8 cellular contexts compared by ENCODE assay signal in genomic region chr15:44726568-44727461, GRCh38. TPM values are rescaled to one million over a fixed set of nuclear protein-coding genes. Genes with fewer than 3 reads are reported as not detected.
DNase-seq lines count a peak whose midpoint lies in the region; ATAC-seq and TF ChIP-seq lines count a peak whose summit lies in the region.

No MANE protein-coding gene starts in this region.

- H3K27ac Mint-ChIP-seq in activated naive CD4-positive, alpha-beta T cell treated with anti-CD3 and anti-CD28 coated beads, Interleukin-2, amount 50 U/mL, for 24 hours = peak overlapping the region; percentile 100

- H3K4me1 Mint-ChIP-seq in activated naive CD4-positive, alpha-beta T cell treated with anti-CD3 and anti-CD28 coated beads, Interleukin-2, amount 50 U/mL, for 24 hours = peaks cover 69% of the 10 kb centered on the region

- peak; percentile 29 for ATAC-seq in GM18520 (IDR thresholded peaks at IDR 0.05; ENCODE audit: unreplicated experiment)
- ATAC-seq in HG03095 (IDR thresholded peaks at IDR 0.05; ENCODE audit: unreplicated experiment) = peak; percentile 47
- ATAC-seq in left cardiac atrium = peak; percentile 12 to 40

- no peaks in the 10 kb centered on the region for H3K27me3 Mint-ChIP-seq in activated naive CD4-positive, alpha-beta T cell treated with anti-CD3 and anti-CD28 coated beads, Interleukin-2, amount 50 U/mL, for 24 hours

- no peaks in the 10 kb centered on the region for H3K9me3 Mint-ChIP-seq in activated naive CD4-positive, alpha-beta T cell treated with anti-CD3 and anti-CD28 coated beads, Interleukin-2, amount 50 U/mL, for 24 hours

- in situ Hi-C loops in ACHN (cut with HindIII; ENCODE audit: low pct_ligation_motif_present, low pct_unique_long_range_greater_than_20kb, low sequenced_read_pairs) = no loop called here

- intact Hi-C loops in left cardiac atrium (cut with DNase I) = no loop called here

- peak; percentile 73 for TF ChIP-seq POLR2A in Raji (IDR thresholded peaks at IDR 0.05; ENCODE audit: insufficient read depth, low read depth, low read length)

- DNase-seq in ACHN (peak; percentile 73), left cardiac atrium (no peak), smooth muscle cell of the brain vasculature (ENCODE audit: low read depth, low spot score) (peak; percentile 72), SK-N-DZ (ENCODE audit: low spot score) (no peak)

- peak overlapping the region; percentile 100 for H3K4me3 Mint-ChIP-seq in activated naive CD4-positive, alpha-beta T cell treated with anti-CD3 and anti-CD28 coated beads, Interleukin-2, amount 50 U/mL, for 24 hours

- H3K36me3 Mint-ChIP-seq in activated naive CD4-positive, alpha-beta T cell treated with anti-CD3 and anti-CD28 coated beads, Interleukin-2, amount 50 U/mL, for 24 hours = peaks cover 9% of the 10 kb centered on the region

RNA-seq across cellular contexts. Expression of gene TRIM69, which starts 9.5 kb away (rescaled TPM):
- 10 to 100 TPM; 50.2 to 56.7 TPM for total RNA-seq in left cardiac atrium
- 11.1 and 11.5 TPM in 2 replicates for polyA plus RNA-seq in SK-N-DZ (2014; cell fraction: cytosol; rRNA removed)
- polyA plus RNA-seq in SK-N-DZ (2014; cell fraction: nucleus; rRNA removed) = 4.5 and 7.5 TPM in 2 replicates

RNA-seq across cellular contexts. Expression of gene B2M, which starts 15.5 kb away (rescaled TPM):
- total RNA-seq in left cardiac atrium = 1,000 to 10,000 TPM; 1,362 to 1,570 TPM
- polyA plus RNA-seq in SK-N-DZ (2014; cell fraction: cytosol; rRNA removed) = 363 and 382 TPM in 2 replicates
- 158 and 221 TPM in 2 replicates for polyA plus RNA-seq in SK-N-DZ (2014; cell fraction: nucleus; rRNA removed)

RNA-seq across cellular contexts. Expression of gene PATL2, which starts 15.7 kb away (rescaled TPM):
- total RNA-seq in left cardiac atrium = 1 to 10 TPM; 4.8 to 6.8 TPM
- 0.21 TPM in 1 of 2 replicates, not detected in the other for polyA plus RNA-seq in SK-N-DZ (2014; cell fraction: cytosol; rRNA removed)
- polyA plus RNA-seq in SK-N-DZ (2014; cell fraction: nucleus; rRNA removed) = 0.33 and 0.89 TPM in 2 replicates

Comparison
In these comparisons a context has a peak if more than half of its experiments do, and no peak if none do; other contexts are left out.
1. DNase-seq: peak in ACHN (single experiment) and smooth muscle cell of the brain vasculature (single experiment); none in left cardiac atrium (single experiment) and SK-N-DZ (single experiment).
2. Peak in every context shown above with its lines, with median percentiles within 50 percentile points of each other: ATAC-seq.